24 cellular contexts compared by ENCODE assay signal in the genomic region with DNA sequence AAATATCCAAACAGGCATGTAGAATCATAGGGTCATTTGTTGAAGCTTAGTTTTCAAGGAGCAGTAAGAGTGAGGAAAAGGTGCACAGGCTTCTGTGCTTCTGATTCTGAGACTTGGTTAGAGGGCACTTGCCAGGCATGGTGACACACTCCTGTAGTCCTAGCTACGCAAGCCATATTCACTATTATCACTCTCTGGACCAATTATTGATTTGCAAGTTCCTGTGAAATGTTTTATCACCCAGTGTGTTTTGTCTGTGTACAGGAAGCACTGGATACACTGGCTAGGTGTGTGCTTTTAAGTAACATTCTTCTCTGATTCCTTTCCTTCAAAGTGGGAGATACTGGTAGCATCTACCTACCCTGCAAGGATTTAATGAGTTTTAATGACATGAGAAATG.
DNase-seq lines count a peak whose midpoint lies in the region; ATAC-seq and TF ChIP-seq lines count a peak whose summit lies in the region.
"Had no signal": no experiment of that assay in that cellular context is flagged by ENCODE, and none has a peak within 500 bp of the region (broad histone marks: within the 10 kb centered on the region; RNA-seq: fewer than 3 reads in every experiment).

No MANE protein-coding gene starts in this region.

- no peaks in the 10 kb centered on the region for H3K36me3 ChIP-seq in naive thymus-derived CD4-positive, alpha-beta T cell (ENCODE audit: control insufficient read depth in 2 of 3, insufficient read depth in 3 of 3, low read length in 3 of 3)
- H3K36me3 ChIP-seq in Caco-2 (ENCODE audit: control insufficient read depth, insufficient read depth, low read length) (no peaks in the 10 kb centered on the region), neuronal stem cell (replicated peaks in 1 of 2; ENCODE audit: control insufficient read depth in 2 of 2, insufficient read depth in 2 of 2, low read length in 2 of 2) (no peaks in the 10 kb centered on the region)
- H3K36me3 ChIP-seq: brain microvascular endothelial cell, colonic mucosa, SJSA1, upper lobe of left lung had no signal

- H3K79me1 ChIP-seq in neuronal stem cell (ENCODE audit: low read depth, low read length) = peaks cover 7% of the 10 kb centered on the region

- peaks cover 6 to 25% of the 10 kb centered on the region in 2 donors for H3K4me1 ChIP-seq in naive thymus-derived CD4-positive, alpha-beta T cell (ENCODE audit: control insufficient read depth in 2 of 2, insufficient read depth in 2 of 2, low read length in 2 of 2)
- H3K4me1 ChIP-seq in Caco-2 (peaks cover 13% of the 10 kb centered on the region), neuronal stem cell (ENCODE audit: control insufficient read depth in 2 of 2, insufficient read depth in 1 of 2, low read depth in 1 of 2, low read length in 2 of 2) (peaks cover 14 to 35% of the 10 kb centered on the region in 2 donors)

- peaks cover 3 to 22% of the 10 kb centered on the region in 2 donors for H3K36me3 Mint-ChIP-seq in activated T-cell treated with anti-CD3 and anti-CD28 coated beads, Interleukin-2, amount 50 U/mL, for 72 hours (ENCODE audit: insufficient read depth in 2 of 2)
- H3K36me3 Mint-ChIP-seq in activated T-cell treated with anti-CD3 and anti-CD28 coated beads, Interleukin-2, amount 50 U/mL, for 4 hours (ENCODE audit: insufficient read depth) = peaks cover 18% of the 10 kb centered on the region
- H3K36me3 Mint-ChIP-seq in HFFc6 (ENCODE audit: low read depth) (no peaks in the 10 kb centered on the region; the same call in 1 of the 2 replicates), Caco-2 (ENCODE audit: insufficient read depth, unreplicated experiment) (no peaks in the 10 kb centered on the region)
- peaks cover 17% of the 10 kb centered on the region for H3K36me3 Mint-ChIP-seq in activated naive CD8-positive, alpha-beta T cell treated with anti-CD3 and anti-CD28 coated beads, Interleukin-2, amount 50 U/mL, for 24 hours (ENCODE audit: low read depth)
- H3K36me3 Mint-ChIP-seq in naive thymus-derived CD4-positive, alpha-beta T cell = peaks cover 0 to 11% (median 0%) of the 10 kb centered on the region in 5 donors

- no peak overlapping the region for H3K27ac ChIP-seq in naive thymus-derived CD4-positive, alpha-beta T cell (ENCODE audit: low read depth, low read length)
- no peak overlapping the region for H3K27ac ChIP-seq in neuronal stem cell (replicated peaks; ENCODE audit: low read length)
- H3K27ac ChIP-seq: brain microvascular endothelial cell, colonic mucosa, SJSA1, upper lobe of left lung had no signal

- no peak overlapping the region for H2AFZ ChIP-seq in neuronal stem cell (ENCODE audit: low read length)

- H2AK5ac ChIP-seq in neuronal stem cell (ENCODE audit: low read depth, low read length) = no peak overlapping the region

- H2BK120ac ChIP-seq in neuronal stem cell (ENCODE audit: low read depth, low read length) = no peak overlapping the region

- no peaks in the 10 kb centered on the region for H3K27me3 Mint-ChIP-seq in activated T-cell treated with anti-CD3 and anti-CD28 coated beads, Interleukin-2, amount 50 U/mL, for 72 hours (ENCODE audit: low read depth)
- H3K27me3 Mint-ChIP-seq in activated T-cell treated with anti-CD3 and anti-CD28 coated beads, Interleukin-2, amount 50 U/mL, for 4 hours (ENCODE audit: low read depth) = no peaks in the 10 kb centered on the region
- no peaks in the 10 kb centered on the region for H3K27me3 Mint-ChIP-seq in HFFc6 (ENCODE audit: insufficient read depth)
- H3K27me3 Mint-ChIP-seq in activated naive CD8-positive, alpha-beta T cell treated with anti-CD3 and anti-CD28 coated beads, Interleukin-2, amount 50 U/mL, for 24 hours = no peaks in the 10 kb centered on the region
- no peaks in the 10 kb centered on the region for H3K27me3 Mint-ChIP-seq in naive thymus-derived CD4-positive, alpha-beta T cell
- no peaks in the 10 kb centered on the region for H3K27me3 Mint-ChIP-seq in Caco-2 (ENCODE audit: insufficient read depth, unreplicated experiment)
- H3K27me3 Mint-ChIP-seq: effector memory CD8-positive, alpha-beta T cell; memory B cell had no signal

- no peak overlapping the region for H3K14ac ChIP-seq in neuronal stem cell (ENCODE audit: low read length)

- BruUV-seq in Caco-2 (replicated peaks; lab: Mats Ljungman, UMichigan) = no TSS peak

- ATAC-seq in activated T-cell treated with anti-CD3 and anti-CD28 coated beads, Interleukin-2, amount 50 U/mL, for 72 hours (replicated peaks in 1 of 2) = no peak
- ATAC-seq in activated T-cell treated with anti-CD3 and anti-CD28 coated beads, Interleukin-2, amount 50 U/mL, for 4 hours = no peak
- ATAC-seq in activated naive CD8-positive, alpha-beta T cell treated with anti-CD3 and anti-CD28 coated beads, Interleukin-2, amount 50 U/mL, for 24 hours = no peak
- ATAC-seq in naive thymus-derived CD4-positive, alpha-beta T cell = no peak
- ATAC-seq: effector memory CD8-positive, alpha-beta T cell had no signal

- H3K4me3 ChIP-seq in naive thymus-derived CD4-positive, alpha-beta T cell (ENCODE audit: low read length) = no peak overlapping the region
- H3K4me3 ChIP-seq in Caco-2 (ENCODE audit: low read depth, low read length) (no peak overlapping the region), neuronal stem cell (ENCODE audit: low read length in 2 of 2) (no peak overlapping the region)
- H3K4me3 ChIP-seq: BLaER1 treated with 17β-estradiol and CSF1 and Interleukin-3, amounts not matched to agents 10 nM and 100 nM; colonic mucosa; SJSA1; upper lobe of left lung had no signal

- H3K4me3 Mint-ChIP-seq in activated T-cell treated with anti-CD3 and anti-CD28 coated beads, Interleukin-2, amount 50 U/mL, for 72 hours = peak overlapping the region; percentile 50 to 64
- H3K4me3 Mint-ChIP-seq in activated T-cell treated with anti-CD3 and anti-CD28 coated beads, Interleukin-2, amount 50 U/mL, for 4 hours = no peak overlapping the region
- no peak overlapping the region for H3K4me3 Mint-ChIP-seq in HFFc6
- H3K4me3 Mint-ChIP-seq in activated naive CD8-positive, alpha-beta T cell treated with anti-CD3 and anti-CD28 coated beads, Interleukin-2, amount 50 U/mL, for 24 hours = no peak overlapping the region
- no peak overlapping the region for H3K4me3 Mint-ChIP-seq in naive thymus-derived CD4-positive, alpha-beta T cell
- no peak overlapping the region for H3K4me3 Mint-ChIP-seq in Caco-2 (ENCODE audit: unreplicated experiment)
- H3K4me3 Mint-ChIP-seq: effector memory CD8-positive, alpha-beta T cell; memory B cell had no signal

- no peaks in the 10 kb centered on the region for H3K9me3 Mint-ChIP-seq in activated T-cell treated with anti-CD3 and anti-CD28 coated beads, Interleukin-2, amount 50 U/mL, for 72 hours
- no peaks in the 10 kb centered on the region for H3K9me3 Mint-ChIP-seq in activated T-cell treated with anti-CD3 and anti-CD28 coated beads, Interleukin-2, amount 50 U/mL, for 4 hours
- H3K9me3 Mint-ChIP-seq in HFFc6 (no peaks in the 10 kb centered on the region), Caco-2 (ENCODE audit: unreplicated experiment) (no peaks in the 10 kb centered on the region)
- H3K9me3 Mint-ChIP-seq in activated naive CD8-positive, alpha-beta T cell treated with anti-CD3 and anti-CD28 coated beads, Interleukin-2, amount 50 U/mL, for 24 hours = no peaks in the 10 kb centered on the region
- H3K9me3 Mint-ChIP-seq in naive thymus-derived CD4-positive, alpha-beta T cell = no peaks in the 10 kb centered on the region
- H3K9me3 Mint-ChIP-seq: effector memory CD8-positive, alpha-beta T cell; memory B cell had no signal

- TF ChIP-seq CTCF in HFFc6 (IDR thresholded peaks at IDR 0.05) (no peak), Caco-2 (IDR thresholded peaks at IDR 0.05; ENCODE audit: insufficient read depth in 1 of 2, low read depth in 1 of 2, low read length in 1 of 2, severe bottlenecking in 1 of 2, unreplicated experiment in 1 of 2) (no peak)

- no peak overlapping the region for H4K91ac ChIP-seq in neuronal stem cell (ENCODE audit: low read depth, low read length, poor library complexity)

- no CpG with 5 or more reads among the region's 1 CpG for WGBS in neuronal stem cell (ENCODE audit: extremely low coverage in 2 of 2, insufficient read length in 2 of 2, insufficient replicate concordance in 1 of 2), 2 donors

- no peak overlapping the region for H3K4ac ChIP-seq in neuronal stem cell (ENCODE audit: low read length)

- H2BK5ac ChIP-seq in neuronal stem cell (ENCODE audit: low read length) = no peak overlapping the region

- H2BK12ac ChIP-seq in neuronal stem cell (ENCODE audit: low read length) = no peak overlapping the region

- no peak overlapping the region for H4K8ac ChIP-seq in neuronal stem cell (ENCODE audit: low read depth, low read length)

- H3K4me1 Mint-ChIP-seq in activated T-cell treated with anti-CD3 and anti-CD28 coated beads, Interleukin-2, amount 50 U/mL, for 72 hours (ENCODE audit: low read depth) = peaks cover 88% of the 10 kb centered on the region
- peaks cover 83% of the 10 kb centered on the region for H3K4me1 Mint-ChIP-seq in activated T-cell treated with anti-CD3 and anti-CD28 coated beads, Interleukin-2, amount 50 U/mL, for 4 hours (ENCODE audit: low read depth)
- peaks cover 65% of the 10 kb centered on the region for H3K4me1 Mint-ChIP-seq in HFFc6 (ENCODE audit: low read depth)
- peaks cover 94% of the 10 kb centered on the region for H3K4me1 Mint-ChIP-seq in activated naive CD8-positive, alpha-beta T cell treated with anti-CD3 and anti-CD28 coated beads, Interleukin-2, amount 50 U/mL, for 24 hours
- H3K4me1 Mint-ChIP-seq in naive thymus-derived CD4-positive, alpha-beta T cell = peaks cover 58 to 93% (median 81%) of the 10 kb centered on the region in 7 donors
- H3K4me1 Mint-ChIP-seq in Caco-2 (ENCODE audit: low read depth, unreplicated experiment) = peaks cover 19% of the 10 kb centered on the region

- intact Hi-C loops in naive thymus-derived CD4-positive, alpha-beta T cell (cut with micrococcal nuclease) = loop anchor here in 1 of 2 donors (1.0 kb wide), 1 partner anchor 14 kb away; no protein-coding TSS in a partner anchor
- intact Hi-C loops in Caco-2 (cut with micrococcal nuclease; ENCODE audit: unreplicated experiment) = no loop called here

- H3K27ac Mint-ChIP-seq in activated T-cell treated with anti-CD3 and anti-CD28 coated beads, Interleukin-2, amount 50 U/mL, for 72 hours = peak overlapping the region; percentile 87
- H3K27ac Mint-ChIP-seq in HFFc6 (peak overlapping the region; percentile 3; the same call in 1 of the 2 replicates), Caco-2 (ENCODE audit: unreplicated experiment) (no peak overlapping the region)
- H3K27ac Mint-ChIP-seq in activated naive CD8-positive, alpha-beta T cell treated with anti-CD3 and anti-CD28 coated beads, Interleukin-2, amount 50 U/mL, for 24 hours = peak overlapping the region; percentile 43
- peak overlapping the region in 6 of 9 donors; percentile 10 to 73 (median 52) for H3K27ac Mint-ChIP-seq in naive thymus-derived CD4-positive, alpha-beta T cell
- H3K27ac Mint-ChIP-seq: effector memory CD8-positive, alpha-beta T cell; memory B cell had no signal

- H3K4me2 ChIP-seq in neuronal stem cell (ENCODE audit: insufficient read depth, low read length, poor library complexity, severe bottlenecking) = no peak overlapping the region

- no peak overlapping the region for H2BK15ac ChIP-seq in neuronal stem cell (ENCODE audit: low read length)

- no peaks in the 10 kb centered on the region for H3K27me3 ChIP-seq in naive thymus-derived CD4-positive, alpha-beta T cell (ENCODE audit: control insufficient read depth in 2 of 2, insufficient read depth in 2 of 2, low read length in 2 of 2)
- H3K27me3 ChIP-seq in Caco-2 (replicated peaks; ENCODE audit: control insufficient read depth, insufficient read depth, low read length) (no peaks in the 10 kb centered on the region), neuronal stem cell (ENCODE audit: control insufficient read depth in 3 of 3, insufficient read depth in 3 of 3, low read depth in 1 of 3, low read length in 3 of 3) (no peaks in the 10 kb centered on the region)
- H3K27me3 ChIP-seq: BLaER1 treated with 17β-estradiol and CSF1 and Interleukin-3, amounts not matched to agents 10 nM and 100 nM; brain microvascular endothelial cell; colonic mucosa; SJSA1; upper lobe of left lung had no signal

- no peak overlapping the region for H3K23ac ChIP-seq in neuronal stem cell (ENCODE audit: low read depth, low read length, poor library complexity)

- H3K18ac ChIP-seq in neuronal stem cell (ENCODE audit: low read length) = no peak overlapping the region

- H3K9me3 ChIP-seq in naive thymus-derived CD4-positive, alpha-beta T cell (ENCODE audit: control insufficient read depth in 2 of 3, low read length in 3 of 3) = no peaks in the 10 kb centered on the region
- H3K9me3 ChIP-seq in Caco-2 (no peaks in the 10 kb centered on the region), neuronal stem cell (replicated peaks in 1 of 2; ENCODE audit: control insufficient read depth in 2 of 2, insufficient read depth in 1 of 2, low read depth in 1 of 2, low read length in 2 of 2) (no peaks in the 10 kb centered on the region)
- H3K9me3 ChIP-seq: colonic mucosa, SJSA1, upper lobe of left lung had no signal

- H3K9ac ChIP-seq in neuronal stem cell (ENCODE audit: low read depth, low read length, poor library complexity) = no peak overlapping the region
- H3K9ac ChIP-seq: BLaER1 treated with 17β-estradiol and CSF1 and Interleukin-3, amounts not matched to agents 10 nM and 100 nM had no signal

- POLR2A ChIA-PET in naive thymus-derived CD4-positive, alpha-beta T cell (lab: Charles Lee) = interaction anchor here (0.6 to 0.9 kb wide), 2 partner anchors 19 to 619 kb away, joined by 4 to 5 read pairs; no protein-coding TSS in a partner anchor
- POLR2A ChIA-PET in Caco-2 (lab: Charles Lee) = no interaction called here

- DNase-seq in activated T-cell treated with anti-CD3 and anti-CD28 coated beads, Interleukin-2, amount 50 U/mL, for 72 hours = no peak
- no peak for DNase-seq in activated T-cell treated with anti-CD3 and anti-CD28 coated beads, Interleukin-2, amount 50 U/mL, for 4 hours
- no peak for DNase-seq in HFFc6
- no peak for DNase-seq in activated naive CD8-positive, alpha-beta T cell treated with anti-CD3 and anti-CD28 coated beads, Interleukin-2, amount 50 U/mL, for 24 hours
- DNase-seq in naive thymus-derived CD4-positive, alpha-beta T cell = no peak
- DNase-seq in Caco-2 = no peak
- no peak for DNase-seq in neuronal stem cell (ENCODE audit: low spot score)
- DNase-seq in NCI-H1417 (lab: John Stamatoyannopoulos, UW) = no peak
- DNase-seq: activated CD4-positive, alpha-beta T cell treated with anti-CD3 and anti-CD28 coated beads, Interleukin-2, amount 50 U/mL, for 48 hours; activated T-cell treated with anti-CD3 and anti-CD28 coated beads, Interleukin-2, amount 50 U/mL, for 1 hour; brain microvascular endothelial cell; colonic mucosa; effector memory CD8-positive, alpha-beta T cell; Kasumi-1; NCI-H1092; NCI-H1930; NCI-H2227 treated with DMSO at 0.1 percent for 48 hours; NCI-H774; stimulated activated CD4-positive, alpha-beta T cell treated with anti-CD3 and anti-CD28 coated beads, Interleukin-12 subunit alpha, Interleukin-12 subunit beta, amount 100 ng/mL, for 4 hours; T-helper 2 cell; upper lobe of left lung had no signal

- CTCF ChIA-PET in naive thymus-derived CD4-positive, alpha-beta T cell (lab: Charles Lee) = interaction anchor here (0.7 kb wide), 1 partner anchor 83 kb away, joined by 3 read pairs; no protein-coding TSS in a partner anchor
- CTCF ChIA-PET in Caco-2 (lab: Charles Lee) = interaction anchor here (0.7 kb wide), 1 partner anchor 710 kb away, joined by 11 read pairs; no protein-coding TSS in a partner anchor

Comparison
In these comparisons a context has a peak if more than half of its experiments do, and no peak if none do; other contexts are left out.
1. H3K4me3 Mint-ChIP-seq: peak in activated T-cell treated with anti-CD3 and anti-CD28 coated beads, Interleukin-2, amount 50 U/mL, for 72 hours (2 of 2); none in activated T-cell treated with anti-CD3 and anti-CD28 coated beads, Interleukin-2, amount 50 U/mL, for 4 hours (single experiment), HFFc6 (single experiment), activated naive CD8-positive, alpha-beta T cell treated with anti-CD3 and anti-CD28 coated beads, Interleukin-2, amount 50 U/mL, for 24 hours (single experiment), naive thymus-derived CD4-positive, alpha-beta T cell (0 of 10) and Caco-2 (single experiment).